In the genomic region with DNA sequence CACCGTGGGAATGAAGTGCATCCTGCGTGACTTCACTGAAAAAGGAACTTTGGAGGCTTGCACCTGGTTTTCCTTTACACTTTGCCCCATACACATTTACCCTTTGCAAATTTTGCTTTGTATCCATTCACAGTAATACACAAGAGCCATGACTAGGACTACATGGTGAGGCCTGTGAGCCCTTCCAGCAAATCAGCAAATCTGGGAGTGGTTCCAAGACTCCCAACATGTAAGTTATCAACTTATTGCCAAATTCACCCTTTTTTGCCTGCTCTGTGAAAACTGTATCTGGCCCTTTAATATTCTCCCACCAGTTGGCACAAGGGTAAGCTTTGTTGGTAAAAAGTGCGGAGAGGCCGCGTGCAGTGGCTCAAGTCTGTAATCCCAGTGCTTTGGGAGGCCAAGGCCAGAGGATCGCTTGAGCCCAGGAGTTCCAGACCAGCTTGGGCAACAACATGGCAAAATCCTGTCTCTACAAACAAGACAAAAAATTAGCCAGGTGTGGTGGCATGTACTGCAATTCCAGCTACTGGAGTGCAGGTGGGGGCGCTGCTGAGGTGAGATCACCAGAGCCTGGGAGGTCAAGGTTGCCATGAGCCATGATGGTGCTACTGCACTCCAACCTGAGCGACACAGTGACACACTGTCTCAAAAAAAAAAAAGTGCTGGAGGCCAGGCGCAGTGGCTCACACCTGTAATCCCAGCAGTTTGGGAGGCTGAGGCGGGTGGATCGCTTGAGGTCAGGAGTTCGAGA, we compare ENCODE assay signal across 1 cellular context.
A peak's percentile ranks its signal among the peaks of the same experiment; 100 is the strongest.
TF ChIP-seq lines count a peak whose summit lies in the region.

No MANE protein-coding gene starts in this region.

TF ChIP-seq in HepG2, 621 proteins besides CTCF, POLR2A, EP300 and RAD21 (continued from another document):
- no peak for TF ChIP-seq SOX5 (CRISPR knock-in tag; IDR thresholded peaks at IDR 0.05; ENCODE audit: borderline replicate concordance)
- no peak for TF ChIP-seq ZNF354B (CRISPR knock-in tag; IDR thresholded peaks at IDR 0.05)
- TF ChIP-seq, protein P1, sequence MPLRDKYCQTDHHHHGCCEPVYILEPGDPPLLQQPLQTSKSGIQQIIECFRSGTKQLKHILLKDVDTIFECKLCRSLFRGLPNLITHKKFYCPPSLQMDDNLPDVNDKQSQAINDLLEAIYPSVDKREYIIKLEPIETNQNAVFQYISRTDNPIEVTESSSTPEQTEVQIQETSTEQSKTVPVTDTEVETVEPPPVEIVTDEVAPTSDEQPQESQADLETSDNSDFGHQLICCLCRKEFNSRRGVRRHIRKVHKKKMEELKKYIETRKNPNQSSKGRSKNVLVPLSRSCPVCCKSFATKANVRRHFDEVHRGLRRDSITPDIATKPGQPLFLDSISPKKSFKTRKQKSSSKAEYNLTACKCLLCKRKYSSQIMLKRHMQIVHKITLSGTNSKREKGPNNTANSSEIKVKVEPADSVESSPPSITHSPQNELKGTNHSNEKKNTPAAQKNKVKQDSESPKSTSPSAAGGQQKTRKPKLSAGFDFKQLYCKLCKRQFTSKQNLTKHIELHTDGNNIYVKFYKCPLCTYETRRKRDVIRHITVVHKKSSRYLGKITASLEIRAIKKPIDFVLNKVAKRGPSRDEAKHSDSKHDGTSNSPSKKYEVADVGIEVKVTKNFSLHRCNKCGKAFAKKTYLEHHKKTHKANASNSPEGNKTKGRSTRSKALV (CRISPR knock-in tag; IDR thresholded peaks at IDR 0.05): no peak
- TF ChIP-seq SMAD1 (CRISPR knock-in tag; IDR thresholded peaks at IDR 0.05; ENCODE audit: borderline replicate concordance, low read depth): no peak
- TF ChIP-seq, protein P2, sequence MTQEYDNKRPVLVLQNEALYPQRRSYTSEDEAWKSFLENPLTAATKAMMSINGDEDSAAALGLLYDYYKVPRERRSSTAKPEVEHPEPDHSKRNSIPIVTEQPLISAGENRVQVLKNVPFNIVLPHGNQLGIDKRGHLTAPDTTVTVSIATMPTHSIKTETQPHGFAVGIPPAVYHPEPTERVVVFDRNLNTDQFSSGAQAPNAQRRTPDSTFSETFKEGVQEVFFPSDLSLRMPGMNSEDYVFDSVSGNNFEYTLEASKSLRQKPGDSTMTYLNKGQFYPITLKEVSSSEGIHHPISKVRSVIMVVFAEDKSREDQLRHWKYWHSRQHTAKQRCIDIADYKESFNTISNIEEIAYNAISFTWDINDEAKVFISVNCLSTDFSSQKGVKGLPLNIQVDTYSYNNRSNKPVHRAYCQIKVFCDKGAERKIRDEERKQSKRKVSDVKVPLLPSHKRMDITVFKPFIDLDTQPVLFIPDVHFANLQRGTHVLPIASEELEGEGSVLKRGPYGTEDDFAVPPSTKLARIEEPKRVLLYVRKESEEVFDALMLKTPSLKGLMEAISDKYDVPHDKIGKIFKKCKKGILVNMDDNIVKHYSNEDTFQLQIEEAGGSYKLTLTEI (CRISPR knock-in tag; conservative IDR thresholded peaks at IDR 0.05): no peak
- no peak for TF ChIP-seq ATF1 (CRISPR knock-in tag; IDR thresholded peaks at IDR 0.05)
- TF ChIP-seq PHF5A (CRISPR knock-in tag; IDR thresholded peaks at IDR 0.05; ENCODE audit: low read depth, unreplicated experiment): no peak
- no peak for TF ChIP-seq ZNF230 (CRISPR knock-in tag; IDR thresholded peaks at IDR 0.05)
- TF ChIP-seq KDM5B (CRISPR knock-in tag; IDR thresholded peaks at IDR 0.05; ENCODE audit: borderline replicate concordance): no peak
- no peak for TF ChIP-seq ZNF557 (CRISPR knock-in tag; IDR thresholded peaks at IDR 0.05)
- peak; percentile 44; the same call in 1 of the 2 replicates for TF ChIP-seq NR2F6 (IDR thresholded peaks at IDR 0.05)
- TF ChIP-seq NR2F6 (CRISPR knock-in tag; IDR thresholded peaks at IDR 0.05): peak; percentile 60
TF ChIP-seq in HepG2: peak in this region for 6.
